24 cellular contexts compared by ENCODE assay signal in genomic region chr5:17794829-17795228, GRCh38.
"Had no signal": no experiment of that assay in that cellular context is flagged by ENCODE, and none has a peak within 500 bp of the region (broad histone marks: within the 10 kb centered on the region; RNA-seq: fewer than 3 reads in every experiment).

No MANE protein-coding gene starts in this region.

- H3K27me3 ChIP-seq: gastroesophageal sphincter, sigmoid colon, upper lobe of left lung, vagina had no signal

- H3K4me3 ChIP-seq: gastroesophageal sphincter, psoas muscle, sigmoid colon, upper lobe of left lung, vagina had no signal

- H3K36me3 ChIP-seq: gastroesophageal sphincter, sigmoid colon, upper lobe of left lung, vagina, WERI-Rb-1 had no signal

- DNase-seq: activated CD4-positive, alpha-beta T cell treated with anti-CD3 and anti-CD28 coated beads for 48 hours; activated CD4-positive, alpha-beta T cell treated with anti-CD3 and anti-CD28 coated beads, Interleukin-2, amount 50 U/mL, for 48 hours; activated CD8-positive, alpha-beta memory T cell treated with anti-CD3 and anti-CD28 coated beads for 24 hours; activated gamma-delta T cell; activated naive CD4-positive, alpha-beta T cell treated with anti-CD3 and anti-CD28 coated beads, Interleukin-2, amount 10 ng/mL, durations not matched to agents 7 days and 5 days; activated naive CD8-positive, alpha-beta T cell treated with anti-CD3 and anti-CD28 coated beads, Interleukin-2, amount 10 ng/mL, durations not matched to agents 7 days and 5 days; amygdala; cortex of kidney; midbrain; naive thymus-derived CD4-positive, alpha-beta T cell; psoas muscle; sigmoid colon; small intestine; stimulated activated CD4-positive, alpha-beta T cell treated with anti-CD3 and anti-CD28 coated beads, Interleukin-4, amount 100 ng/mL, for 24 hours; stimulated activated naive CD8-positive, alpha-beta T cell treated with anti-CD3 and anti-CD28 coated beads, Interleukin-15, amount 100 ng/mL, for 72 hours; substantia nigra; T-helper 9 cell; upper lobe of left lung; WERI-Rb-1 had no signal

- H3K9ac ChIP-seq: parathyroid adenoma had no signal

- H3K9me3 ChIP-seq: gastroesophageal sphincter, psoas muscle, sigmoid colon, upper lobe of left lung, vagina had no signal

- H3K79me2 ChIP-seq: parathyroid adenoma had no signal

- H3K4me1 ChIP-seq: gastroesophageal sphincter, parathyroid adenoma, psoas muscle, sigmoid colon, upper lobe of left lung, vagina had no signal

- H3K27ac ChIP-seq: gastroesophageal sphincter, parathyroid adenoma, psoas muscle, sigmoid colon, upper lobe of left lung, vagina, WERI-Rb-1 had no signal

- H2AFZ ChIP-seq: parathyroid adenoma had no signal

- ATAC-seq: activated CD4-positive, CD25-positive, alpha-beta regulatory T cell treated with anti-CD3 and anti-CD28 coated beads, Interleukin-2, amount 50 U/mL, for 24 hours; gastroesophageal sphincter; naive thymus-derived CD4-positive, alpha-beta T cell; psoas muscle; stimulated activated effector memory CD8-positive, alpha-beta T cell treated with anti-CD3 and anti-CD28 coated beads, Interleukin-12 subunit alpha, Interleukin-12 subunit beta, amount 100 ng/mL, for 72 hours; stimulated activated naive CD8-positive, alpha-beta T cell treated with anti-CD3 and anti-CD28 coated beads, Interleukin-15, amount 100 ng/mL, for 72 hours had no signal
